25 cellular contexts compared by ENCODE assay signal in genomic region chr3:64120876-64121275, GRCh38.
DNase-seq lines count a peak whose midpoint lies in the region; ATAC-seq and TF ChIP-seq lines count a peak whose summit lies in the region.
"Had no signal": no experiment of that assay in that cellular context is flagged by ENCODE, and none has a peak within 500 bp of the region (broad histone marks: within the 10 kb centered on the region; RNA-seq: fewer than 3 reads in every experiment).

No MANE protein-coding gene starts in this region.

- no peaks in the 10 kb centered on the region for H3K79me2 ChIP-seq in hepatocyte
- H3K79me2 ChIP-seq in parathyroid adenoma, result no peaks in the 10 kb centered on the region

- H3K9me3 Mint-ChIP-seq in glutamatergic neuron (ENCODE audit: unreplicated experiment), result no peaks in the 10 kb centered on the region

- TF ChIP-seq CTCF in hepatocyte (IDR thresholded peaks at IDR 0.05; ENCODE audit: poor library complexity) (no peak), parathyroid adenoma (IDR thresholded peaks at IDR 0.05) (no peak), glutamatergic neuron (IDR thresholded peaks at IDR 0.05; ENCODE audit: partially characterized antibody, unreplicated experiment) (no peak)

- peak overlapping the region; percentile 53 for H3K27ac ChIP-seq in hepatocyte
- H3K27ac ChIP-seq in parathyroid adenoma, result no peak overlapping the region

- peaks cover 11% of the 10 kb centered on the region for H3K36me3 Mint-ChIP-seq in glutamatergic neuron (ENCODE audit: unreplicated experiment)
- H3K36me3 Mint-ChIP-seq: CD14-positive monocyte; CD8-positive, alpha-beta memory T cell had no signal

- peak; percentile 50 for DNase-seq in D341Med (ENCODE audit: low spot score)
- peak; percentile 75 for DNase-seq in NCI-H2171 treated with DMSO at 0.1 percent for 48 hours (lab: John Stamatoyannopoulos, UW)
- no peak for DNase-seq in hepatocyte (ENCODE audit: low spot score)
- DNase-seq in glutamatergic neuron, result no peak
- no peak for DNase-seq in GM03348 (ENCODE audit: low spot score)
- DNase-seq: 8988T; ACHN; BE2C; CD8-positive, alpha-beta memory T cell; GDM1; IMR-90; KG1; MG63; NCI-H1694; NCI-H2081 treated with DMSO at 0.1 percent for 48 hours; NCI-H446; NCI-H524 treated with DMSO at 0.1 percent for 48 hours; NCI-H82; NK-92 treated with Interleukin-12 subunit alpha and Interleukin-12 subunit beta, amount 100 ng/mL, for 24 hours; PC-3; SK-N-SH had no signal

- H4K20me1 ChIP-seq in hepatocyte (ENCODE audit: insufficient read depth, poor library complexity, severe bottlenecking), result no peaks in the 10 kb centered on the region

- no peaks in the 10 kb centered on the region for H3K4me1 Mint-ChIP-seq in glutamatergic neuron (ENCODE audit: low read depth, unreplicated experiment)
- H3K4me1 Mint-ChIP-seq: CD14-positive monocyte; CD8-positive, alpha-beta memory T cell had no signal

- H3K4me1 ChIP-seq in hepatocyte (ENCODE audit: insufficient read depth) (no peaks in the 10 kb centered on the region), parathyroid adenoma (no peaks in the 10 kb centered on the region)
- H3K4me1 ChIP-seq: BE2C had no signal

- ATAC-seq in HG02938 (IDR thresholded peaks at IDR 0.05; ENCODE audit: unreplicated experiment) (no peak), GM21717 (IDR thresholded peaks at IDR 0.05; ENCODE audit: unreplicated experiment) (no peak)
- ATAC-seq: PC-3 had no signal

- H2AFZ ChIP-seq in hepatocyte, result no peak overlapping the region
- H2AFZ ChIP-seq in parathyroid adenoma, result no peak overlapping the region

- no peak overlapping the region for H3K4me3 Mint-ChIP-seq in glutamatergic neuron (ENCODE audit: unreplicated experiment)
- H3K4me3 Mint-ChIP-seq: CD14-positive monocyte; CD8-positive, alpha-beta memory T cell had no signal

- no peaks in the 10 kb centered on the region for H3K36me3 ChIP-seq in hepatocyte (replicated peaks; ENCODE audit: insufficient read depth, low read depth)
- no peaks in the 10 kb centered on the region for H3K36me3 ChIP-seq in parathyroid adenoma (ENCODE audit: control insufficient read depth, insufficient read depth, low read length)
- H3K36me3 ChIP-seq: BE2C, MG63 had no signal

- no peaks in the 10 kb centered on the region for H3K9me3 ChIP-seq in hepatocyte (ENCODE audit: low read depth)
- no peaks in the 10 kb centered on the region for H3K9me3 ChIP-seq in parathyroid adenoma (ENCODE audit: control insufficient read depth, low read length)
- H3K9me3 ChIP-seq: BE2C, MG63, SK-N-SH had no signal

- WGBS in hepatocyte (ENCODE audit: low lambda C conversion rate, missing lambda C conversion rate), result 73% methylated on average over 5 of the region's 5 CpGs

- no peak overlapping the region for H3K4me2 ChIP-seq in hepatocyte
- peak overlapping the region; percentile 95 for H3K4me2 ChIP-seq in parathyroid adenoma (ENCODE audit: low read length)
- H3K4me2 ChIP-seq: SK-N-SH had no signal

- H3K9me2 ChIP-seq in hepatocyte (replicated peaks; ENCODE audit: insufficient read depth), result no peaks in the 10 kb centered on the region
- H3K9me2 ChIP-seq: SK-N-SH had no signal

- H3K9ac ChIP-seq in parathyroid adenoma, result no peak overlapping the region
- H3K9ac ChIP-seq: SK-N-SH had no signal

- H3K27ac Mint-ChIP-seq in glutamatergic neuron (ENCODE audit: unreplicated experiment), result no peak overlapping the region
- H3K27ac Mint-ChIP-seq: CD8-positive, alpha-beta memory T cell had no signal

- H3K27me3 Mint-ChIP-seq in glutamatergic neuron (ENCODE audit: unreplicated experiment), result peaks cover 2% of the 10 kb centered on the region

- H3K4me3 ChIP-seq in hepatocyte, result no peak overlapping the region
- peak overlapping the region; percentile 68 for H3K4me3 ChIP-seq in parathyroid adenoma (ENCODE audit: low read depth, low read length)
- H3K4me3 ChIP-seq: MG63 had no signal

- H3K27me3 ChIP-seq in hepatocyte (no peaks in the 10 kb centered on the region), parathyroid adenoma (ENCODE audit: control insufficient read depth, insufficient read depth, low read length) (no peaks in the 10 kb centered on the region)
- H3K27me3 ChIP-seq: BE2C, MG63 had no signal

Comparison
In these comparisons a context has a peak if more than half of its experiments do, and no peak if none do; other contexts are left out.
1. DNase-seq: peak in D341Med (single experiment) and NCI-H2171 treated with DMSO at 0.1 percent for 48 hours (single experiment); none in hepatocyte (single experiment), glutamatergic neuron (single experiment) and GM03348 (single experiment).